16 cellular contexts compared by ENCODE assay signal in genomic region chr16:75761111-75761510, GRCh38. TPM values are rescaled to one million over a fixed set of nuclear protein-coding genes. Genes with fewer than 3 reads are reported as not detected.
DNase-seq lines count a peak whose midpoint lies in the region; ATAC-seq, FAIRE-seq and TF ChIP-seq lines count a peak whose summit lies in the region.
"Had no signal": no experiment of that assay in that cellular context is flagged by ENCODE, and none has a peak within 500 bp of the region (broad histone marks: within the 10 kb centered on the region; RNA-seq: fewer than 3 reads in every experiment).

No MANE protein-coding gene starts in this region.

- intact Hi-C loops in left cardiac atrium (cut with DNase I) = loop anchor here (5.0 to 10.0 kb wide), 3 partner anchors 106 to 289 kb away; no protein-coding TSS in a partner anchor
- intact Hi-C loops in kidney (cut with DNase I) = loop anchor here (5.0 to 10.0 kb wide), 2 partner anchors 106 to 289 kb away; no protein-coding TSS in a partner anchor
- intact Hi-C loops in heart right ventricle (cut with DNase I) = loop anchor here in 9 of 10 donors (5.0 to 10.0 kb wide), 10 partner anchors 96 to 566 kb away; partner anchors contain the start of genes ADAT1 (in 2 of the 9), KARS1 (in 1 of the 9) and TERF2IP (in 1 of the 9)

- no peaks in the 10 kb centered on the region for H3K27me3 ChIP-seq in OCI-LY1 (ENCODE audit: insufficient read depth, low read length)
- no peaks in the 10 kb centered on the region for H3K27me3 ChIP-seq in heart right ventricle
- H3K27me3 ChIP-seq: SJSA1, thyroid gland had no signal

- no peaks in the 10 kb centered on the region; the same call in 1 of the 2 replicates for H3F3A ChIP-seq in OCI-LY1 (ENCODE audit: insufficient read depth, low read length)

- H3K27ac ChIP-seq in OCI-LY1 (ENCODE audit: low read depth, low read length, poor library complexity, severe bottlenecking) = peak overlapping the region; percentile 91
- H3K27ac ChIP-seq in kidney (ENCODE audit: low read depth in 2 of 2, low read length in 2 of 2) = no peak overlapping the region
- no peak overlapping the region for H3K27ac ChIP-seq in heart right ventricle
- H3K27ac ChIP-seq: left ventricle myocardium inferior, SJSA1, skin epidermis, thyroid gland had no signal

- H3K36me3 ChIP-seq in OCI-LY1 (ENCODE audit: insufficient read depth, low read length) = no peaks in the 10 kb centered on the region
- no peaks in the 10 kb centered on the region for H3K36me3 ChIP-seq in kidney (ENCODE audit: control insufficient read depth in 1 of 2, insufficient read depth in 2 of 2, low read length in 2 of 2)
- H3K36me3 ChIP-seq in heart right ventricle = no peaks in the 10 kb centered on the region
- H3K36me3 ChIP-seq: left ventricle myocardium inferior, SJSA1, thyroid gland had no signal

- no peaks in the 10 kb centered on the region for H3K79me2 ChIP-seq in OCI-LY1 (ENCODE audit: insufficient read depth, low read length)

- H4K20me1 ChIP-seq in OCI-LY1 (ENCODE audit: insufficient read depth, low read length) = no peaks in the 10 kb centered on the region

- no peak for FAIRE-seq in kidney (lab: Jason Lieb, UNC)
- FAIRE-seq: H1 had no signal

- ATAC-seq in GM18873 (IDR thresholded peaks at IDR 0.05; ENCODE audit: low FRiP score, unreplicated experiment) (peak; percentile 25), HG02763 (IDR thresholded peaks at IDR 0.05; ENCODE audit: unreplicated experiment) (peak; percentile 19), left cardiac atrium (no peak), heart right ventricle (no peak)

- peak overlapping the region; percentile 39 for H3K9ac ChIP-seq in OCI-LY1 (ENCODE audit: low read length)
- no peak overlapping the region for H3K9ac ChIP-seq in kidney (ENCODE audit: low read length in 2 of 2)

- peak overlapping the region; percentile 37 for H2AFZ ChIP-seq in OCI-LY1 (ENCODE audit: low read length)

- 66 to 75% methylated on average over 7 of the region's 7 CpGs for WGBS in heart right ventricle, 2 donors

- H3K9me3 ChIP-seq in OCI-LY1 (ENCODE audit: low read length) = no peaks in the 10 kb centered on the region
- no peaks in the 10 kb centered on the region for H3K9me3 ChIP-seq in kidney (ENCODE audit: control insufficient read depth in 1 of 2, low read length in 2 of 2)
- no peaks in the 10 kb centered on the region for H3K9me3 ChIP-seq in heart right ventricle
- H3K9me3 ChIP-seq: left ventricle myocardium inferior, SJSA1, thyroid gland had no signal

- peak overlapping the region; percentile 40 for H3K4me3 ChIP-seq in OCI-LY1 (ENCODE audit: low read depth, low read length, poor library complexity, severe bottlenecking)
- no peak overlapping the region for H3K4me3 ChIP-seq in kidney (ENCODE audit: low read length in 2 of 2)
- H3K4me3 ChIP-seq in heart right ventricle = no peak overlapping the region
- H3K4me3 ChIP-seq: left ventricle myocardium inferior, SJSA1, skin epidermis, thyroid gland had no signal

- TF ChIP-seq CTCF in OCI-LY1 (IDR thresholded peaks at IDR 0.05; ENCODE audit: low read length) (no peak), kidney (IDR thresholded peaks at IDR 0.05; ENCODE audit: borderline replicate concordance, extremely low read depth, insufficient read depth) (no peak), heart right ventricle (IDR thresholded peaks at IDR 0.05) (no peak)

- DNase-seq in A172 (ENCODE audit: low spot score) = peak; percentile 52
- DNase-seq in left cardiac atrium = no peak
- no peak for DNase-seq in kidney
- no peak for DNase-seq in heart right ventricle
- no peak for DNase-seq in T1000 (lab: John Stamatoyannopoulos, UW)
- DNase-seq: C1 segment of cervical spinal cord, left ventricle myocardium inferior, NCI-H1105 had no signal

- H3K4me1 ChIP-seq in OCI-LY1 (ENCODE audit: insufficient read depth, low read length, severe bottlenecking) = peaks cover 37% of the 10 kb centered on the region
- H3K4me1 ChIP-seq in kidney (ENCODE audit: control insufficient read depth in 1 of 2, insufficient read depth in 1 of 2, low read depth in 1 of 2, low read length in 2 of 2) = no peaks in the 10 kb centered on the region
- H3K4me1 ChIP-seq in heart right ventricle = peaks cover 0 to 6% (median 0%) of the 10 kb centered on the region in 9 donors
- H3K4me1 ChIP-seq: left ventricle myocardium inferior, SJSA1 had no signal

- no peaks in the 10 kb centered on the region for H3K9me2 ChIP-seq in OCI-LY1 (ENCODE audit: low read depth, low read length)

- peak overlapping the region; percentile 49 for H3K4me2 ChIP-seq in OCI-LY1 (ENCODE audit: low read length)

RNA-seq across cellular contexts. Expression of gene CPHXL, which starts 34.8 kb away (rescaled TPM):
- total RNA-seq in A172 (2014; rRNA removed; shearing (Covaris generic)) = not detected in 2 replicates
- total RNA-seq in left cardiac atrium = not detected
- total RNA-seq in kidney = not detected
- not detected for polyA plus RNA-seq in kidney (ENCODE audit: insufficient read depth, low read depth, low replicate concordance)
- not detected for total RNA-seq in heart right ventricle
- not detected for polyA plus RNA-seq in heart right ventricle
- total RNA-seq: endothelial cell of umbilical vein, H1, left ventricle myocardium inferior, SJSA1, thyroid gland had no signal
- polyA plus RNA-seq: endothelial cell of umbilical vein, H1 had no signal

RNA-seq across cellular contexts. Expression of gene DUXB, which starts 59.9 kb away (rescaled TPM):
- not detected in 2 replicates for total RNA-seq in A172 (2014; rRNA removed; shearing (Covaris generic))
- not detected for total RNA-seq in left cardiac atrium
- total RNA-seq in kidney = not detected
- not detected for polyA plus RNA-seq in kidney (ENCODE audit: insufficient read depth, low read depth, low replicate concordance)
- not detected for total RNA-seq in heart right ventricle
- polyA plus RNA-seq in heart right ventricle = not detected
- total RNA-seq: endothelial cell of umbilical vein, H1, left ventricle myocardium inferior, SJSA1, thyroid gland had no signal
- polyA plus RNA-seq: endothelial cell of umbilical vein, H1 had no signal

Comparison
In these comparisons a context has a peak if more than half of its experiments do, and no peak if none do; other contexts are left out.
1. ATAC-seq: peak in GM18873 (single experiment) and HG02763 (single experiment); none in left cardiac atrium (0 of 2) and heart right ventricle (0 of 8).